ENCODE assay signal across 8 cellular contexts in genomic region chr3:187935623-187936156, GRCh38.
DNase-seq lines count a peak whose midpoint lies in the region; ATAC-seq and TF ChIP-seq lines count a peak whose summit lies in the region.

No MANE protein-coding gene starts in this region.

- H3K36me3 Mint-ChIP-seq in activated T-helper 1 cell treated with anti-CD3 and anti-CD28 coated beads, Interleukin-12 subunit alpha, Interleukin-12 subunit beta, Interleukin-2, Interleukin-4 antibody, amounts not matched to agents 30 ng/mL and 10 ng/mL and 1 ng/mL, durations not matched to agents 14 hours and 24 hours and 36 hours (ENCODE audit: low read depth): peaks cover 10% of the 10 kb centered on the region
- no peaks in the 10 kb centered on the region for H3K36me3 Mint-ChIP-seq in MCF 10A (ENCODE audit: insufficient read depth, unreplicated experiment)

- ATAC-seq in GM21381 (IDR thresholded peaks at IDR 0.05; ENCODE audit: unreplicated experiment) (peak; percentile 98), HG03558 (IDR thresholded peaks at IDR 0.05; ENCODE audit: extremely low read depth, unreplicated experiment) (peak; percentile 98)

- TF ChIP-seq CTCF in GM10266 (IDR thresholded peaks at IDR 0.05; ENCODE audit: control insufficient read depth, insufficient read depth, low read depth, missing control alignments) (no peak), MCF 10A (IDR thresholded peaks at IDR 0.05; ENCODE audit: unreplicated experiment) (no peak)

- intact Hi-C loops in activated T-helper 1 cell treated with anti-CD3 and anti-CD28 coated beads, Interleukin-12 subunit alpha, Interleukin-12 subunit beta, Interleukin-2, Interleukin-4 antibody, amounts not matched to agents 30 ng/mL and 10 ng/mL and 1 ng/mL, durations not matched to agents 14 hours and 24 hours and 36 hours (cut with micrococcal nuclease): loop anchor here (1.0 to 2.0 kb wide), 5 partner anchors 12 to 41 kb away; no protein-coding TSS in a partner anchor
- intact Hi-C loops in MCF 10A (cut with micrococcal nuclease): no loop called here

- CTCF ChIA-PET in MCF 10A (lab: Yijun Ruan, JAX): interaction anchor here (1.0 kb wide), 1 partner anchor 187 kb away, joined by 5 read pairs; no protein-coding TSS in a partner anchor

- no peak overlapping the region for H3K27ac Mint-ChIP-seq in activated T-helper 1 cell treated with anti-CD3 and anti-CD28 coated beads, Interleukin-12 subunit alpha, Interleukin-12 subunit beta, Interleukin-2, Interleukin-4 antibody, amounts not matched to agents 30 ng/mL and 10 ng/mL and 1 ng/mL, durations not matched to agents 14 hours and 24 hours and 36 hours
- H3K27ac Mint-ChIP-seq in MCF 10A (ENCODE audit: low read depth, unreplicated experiment): no peak overlapping the region

- H3K4me3 Mint-ChIP-seq in activated T-helper 1 cell treated with anti-CD3 and anti-CD28 coated beads, Interleukin-12 subunit alpha, Interleukin-12 subunit beta, Interleukin-2, Interleukin-4 antibody, amounts not matched to agents 30 ng/mL and 10 ng/mL and 1 ng/mL, durations not matched to agents 14 hours and 24 hours and 36 hours: peak overlapping the region; percentile 40
- H3K4me3 Mint-ChIP-seq in MCF 10A (ENCODE audit: unreplicated experiment): no peak overlapping the region

- BruUV-seq in MCF 10A (replicated peaks; lab: Mats Ljungman, UMichigan): no TSS peak

- H3K4me1 Mint-ChIP-seq in activated T-helper 1 cell treated with anti-CD3 and anti-CD28 coated beads, Interleukin-12 subunit alpha, Interleukin-12 subunit beta, Interleukin-2, Interleukin-4 antibody, amounts not matched to agents 30 ng/mL and 10 ng/mL and 1 ng/mL, durations not matched to agents 14 hours and 24 hours and 36 hours (ENCODE audit: low read depth): peaks cover 19% of the 10 kb centered on the region
- H3K4me1 Mint-ChIP-seq in MCF 10A (ENCODE audit: insufficient read depth, unreplicated experiment): no peaks in the 10 kb centered on the region

- H3K9me3 Mint-ChIP-seq in activated T-helper 1 cell treated with anti-CD3 and anti-CD28 coated beads, Interleukin-12 subunit alpha, Interleukin-12 subunit beta, Interleukin-2, Interleukin-4 antibody, amounts not matched to agents 30 ng/mL and 10 ng/mL and 1 ng/mL, durations not matched to agents 14 hours and 24 hours and 36 hours: no peaks in the 10 kb centered on the region
- H3K9me3 Mint-ChIP-seq in MCF 10A (ENCODE audit: unreplicated experiment): no peaks in the 10 kb centered on the region

- POLR2A ChIA-PET in MCF 10A (lab: Yijun Ruan, JAX): no interaction called here

- peak; percentile 72 for DNase-seq in GM10266 (ENCODE audit: extremely low spot score)
- no peak for DNase-seq in activated T-helper 1 cell treated with anti-CD3 and anti-CD28 coated beads, Interleukin-12 subunit alpha, Interleukin-12 subunit beta, Interleukin-2, Interleukin-4 antibody, amounts not matched to agents 30 ng/mL and 10 ng/mL and 1 ng/mL, durations not matched to agents 14 hours and 24 hours and 36 hours (ENCODE audit: low spot score)
- DNase-seq in stimulated activated CD8-positive, alpha-beta memory T cell treated with anti-CD3 and anti-CD28 coated beads, Interleukin-4, amount 100 ng/mL, for 48 hours: peak; percentile 63
- no peak for DNase-seq in inferior parietal cortex (ENCODE audit: extremely low spot score)
- no peak for DNase-seq in MCF 10A (ENCODE audit: unreplicated experiment)
- DNase-seq in NCI-H2081 (lab: John Stamatoyannopoulos, UW): no peak

- H3K27me3 Mint-ChIP-seq in activated T-helper 1 cell treated with anti-CD3 and anti-CD28 coated beads, Interleukin-12 subunit alpha, Interleukin-12 subunit beta, Interleukin-2, Interleukin-4 antibody, amounts not matched to agents 30 ng/mL and 10 ng/mL and 1 ng/mL, durations not matched to agents 14 hours and 24 hours and 36 hours (ENCODE audit: insufficient read depth): peaks cover 13% of the 10 kb centered on the region
- H3K27me3 Mint-ChIP-seq in MCF 10A (ENCODE audit: insufficient read depth, unreplicated experiment): no peaks in the 10 kb centered on the region

Comparison
In these comparisons a context has a peak if more than half of its experiments do, and no peak if none do; other contexts are left out.
1. DNase-seq: peak in GM10266 (single experiment) and stimulated activated CD8-positive, alpha-beta memory T cell treated with anti-CD3 and anti-CD28 coated beads, Interleukin-4, amount 100 ng/mL, for 48 hours (single experiment); none in activated T-helper 1 cell treated with anti-CD3 and anti-CD28 coated beads, Interleukin-12 subunit alpha, Interleukin-12 subunit beta, Interleukin-2, Interleukin-4 antibody, amounts not matched to agents 30 ng/mL and 10 ng/mL and 1 ng/mL, durations not matched to agents 14 hours and 24 hours and 36 hours (single experiment), inferior parietal cortex (single experiment), MCF 10A (single experiment) and NCI-H2081 (0 of 2).